In genomic region chr12:54077822-54078221, GRCh38 we compare ENCODE assay signal across 11 cellular contexts. TPM values are rescaled to one million over a fixed set of nuclear protein-coding genes. Genes with fewer than 3 reads are reported as not detected.
"Had no signal": no experiment of that assay in that cellular context is flagged by ENCODE, and none has a peak within 500 bp of the region (broad histone marks: within the 10 kb centered on the region; RNA-seq: fewer than 3 reads in every experiment).

No MANE protein-coding gene starts in this region.

RNA-seq across cellular contexts. Expression of gene HOXC4, which starts 24.2 kb away (rescaled TPM):
- total RNA-seq: astrocyte, chondrocyte, frontal cortex, Right ventricle myocardium inferior, T-helper 17 cell had no signal

RNA-seq across cellular contexts. Expression of gene HOXC5, which starts 45.0 kb away (rescaled TPM):
- total RNA-seq: activated naive CD4-positive, alpha-beta T cell treated with anti-CD3 and anti-CD28 coated beads for 36 hours; activated T-cell treated with anti-CD3 and anti-CD28 coated beads, Interleukin-2, amount 50 U/mL, for 4 hours; astrocyte; chondrocyte; endothelial cell of umbilical vein; frontal cortex; heart left ventricle; Right ventricle myocardium inferior; SK-MEL-5; spleen; T-helper 17 cell had no signal

RNA-seq across cellular contexts. Expression of gene HOXC6, which starts 49.6 kb away (rescaled TPM):
- total RNA-seq: activated naive CD4-positive, alpha-beta T cell treated with anti-CD3 and anti-CD28 coated beads for 36 hours; activated T-cell treated with anti-CD3 and anti-CD28 coated beads, Interleukin-2, amount 50 U/mL, for 4 hours; astrocyte; chondrocyte; frontal cortex; T-helper 17 cell had no signal
